8 cellular contexts compared by ENCODE assay signal in the genomic region with DNA sequence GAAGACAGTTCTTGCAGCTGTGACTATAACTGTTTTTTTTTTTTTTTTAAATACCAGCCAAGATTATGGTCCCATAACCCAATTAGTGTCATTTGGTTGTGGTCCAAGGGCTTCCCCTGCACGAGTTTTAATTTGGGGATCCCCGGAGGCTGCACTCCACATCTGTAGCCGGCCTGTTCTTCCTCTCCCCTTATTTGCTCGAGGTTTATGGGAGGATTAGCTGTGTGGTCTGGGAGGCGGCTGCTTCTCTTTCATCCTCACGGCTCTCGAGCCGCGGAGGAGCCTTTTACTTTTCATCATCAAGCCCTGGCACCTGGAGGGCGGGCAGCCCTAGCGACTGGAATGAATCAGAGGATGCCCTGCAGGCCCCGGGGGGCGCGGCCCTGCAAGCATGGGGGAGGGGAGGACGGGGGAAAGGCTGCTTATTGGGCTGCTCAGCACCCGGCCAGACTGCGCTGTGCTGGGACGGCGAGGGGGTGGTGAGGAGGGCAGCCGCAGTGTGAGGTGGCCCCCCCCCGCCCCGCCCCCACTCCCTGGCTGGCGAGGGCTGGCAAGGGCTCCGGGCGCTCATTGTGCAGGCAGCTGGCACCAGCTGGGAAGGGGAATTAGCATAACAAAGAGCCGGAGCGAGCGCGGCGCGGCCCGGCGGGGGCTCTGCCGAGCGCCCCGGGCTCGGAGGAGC. TPM values are rescaled to one million over a fixed set of nuclear protein-coding genes. Genes with fewer than 3 reads are reported as not detected.
DNase-seq lines count a peak whose midpoint lies in the region; ATAC-seq and TF ChIP-seq lines count a peak whose summit lies in the region.

No MANE protein-coding gene starts in this region.

- 2% methylated on average over 10 to 17 of the region's 37 CpGs for WGBS in tibial nerve, 2 donors

- peaks cover 22% of the 10 kb centered on the region for H3K4me1 ChIP-seq in mucosa of descending colon (ENCODE audit: low read depth)
- H3K4me1 ChIP-seq in tibial nerve = peaks cover 0 to 31% (median 12%) of the 10 kb centered on the region in 4 donors

- H3K4me1 Mint-ChIP-seq in endothelial cell (ENCODE audit: unreplicated experiment) = peaks cover 14% of the 10 kb centered on the region

- H3K36me3 Mint-ChIP-seq in endothelial cell (ENCODE audit: low read depth, unreplicated experiment) = peaks cover 7% of the 10 kb centered on the region

- no peaks in the 10 kb centered on the region for H3K27me3 ChIP-seq in tibial nerve

- H3K27ac Mint-ChIP-seq in endothelial cell (ENCODE audit: unreplicated experiment) = peak overlapping the region; percentile 96

- no peak for TF ChIP-seq CTCF in endothelial cell (IDR thresholded peaks at IDR 0.05; ENCODE audit: unreplicated experiment)
- TF ChIP-seq CTCF in mucosa of descending colon (IDR thresholded peaks at IDR 0.05) = no peak
- TF ChIP-seq CTCF in tibial nerve (IDR thresholded peaks at IDR 0.05) = no peak

- peak overlapping the region; percentile 87 for H3K4me3 Mint-ChIP-seq in endothelial cell (ENCODE audit: unreplicated experiment)

- DNase-seq in ELR (ENCODE audit: low read depth) (peak; percentile 75), MV-4-11 (lab: John Stamatoyannopoulos, UW) (peak; percentile 38), endothelial cell (ENCODE audit: low spot score) (peak; percentile 69), mucosa of descending colon (peak; percentile 49 to 69 (median 66)), tibial nerve (ENCODE audit: low spot score in 2 of 2) (peak in 1 of 2 donors; percentile 17), KG1 (lab: John Stamatoyannopoulos, UW) (no peak)
- no peak for DNase-seq in effector CD8-positive, alpha-beta T cell (lab: John Stamatoyannopoulos, UW)

- H3K9me3 Mint-ChIP-seq in endothelial cell (ENCODE audit: unreplicated experiment) = no peaks in the 10 kb centered on the region

- H3K9me3 ChIP-seq in mucosa of descending colon (no peaks in the 10 kb centered on the region), tibial nerve (no peaks in the 10 kb centered on the region)

- intact Hi-C loops in mucosa of descending colon (cut with DNase I, micrococcal nuclease) = no loop called here

- peak overlapping the region in 3 of 4 donors; percentile 25 to 79 (median 54) for H3K27ac ChIP-seq in tibial nerve

- TF ChIP-seq POLR2A in tibial nerve (IDR thresholded peaks at IDR 0.05) = no peak

- no peak overlapping the region for H3K4me3 ChIP-seq in mucosa of descending colon
- peak overlapping the region; percentile 34 to 69 (median 48) for H3K4me3 ChIP-seq in tibial nerve

- H3K36me3 ChIP-seq in mucosa of descending colon (ENCODE audit: low read depth) = no peaks in the 10 kb centered on the region
- no peaks in the 10 kb centered on the region for H3K36me3 ChIP-seq in tibial nerve

- H3K27me3 Mint-ChIP-seq in endothelial cell (ENCODE audit: unreplicated experiment) = peaks cover 18% of the 10 kb centered on the region

- TF ChIP-seq EP300 in tibial nerve (IDR thresholded peaks at IDR 0.05) = no peak

- peak; percentile 82 for ATAC-seq in SK-N-SH treated with all-trans-retinoic acid at 6 μM for 48 hours
- peak; percentile 48 for ATAC-seq in mucosa of descending colon

TF ChIP-seq in SK-N-SH treated with all-trans-retinoic acid at 6 μM for 48 hours, 23 proteins besides CTCF, POLR2A, EP300 and RAD21:
- TF ChIP-seq ZFP3 (CRISPR knock-in tag; IDR thresholded peaks at IDR 0.05) = no peak
- no peak for TF ChIP-seq ZC3H10 (CRISPR knock-in tag; IDR thresholded peaks at IDR 0.05)
- TF ChIP-seq ZNF8 (CRISPR knock-in tag; IDR thresholded peaks at IDR 0.05) = no peak
- no peak for TF ChIP-seq TCF4 (CRISPR knock-in tag; IDR thresholded peaks at IDR 0.05; ENCODE audit: borderline replicate concordance)
- TF ChIP-seq SNAI2 (CRISPR knock-in tag; IDR thresholded peaks at IDR 0.05) = no peak
- TF ChIP-seq TOX (CRISPR knock-in tag; IDR thresholded peaks at IDR 0.05; ENCODE audit: borderline replicate concordance) = no peak
- TF ChIP-seq PATZ1 (CRISPR knock-in tag; IDR thresholded peaks at IDR 0.05; ENCODE audit: borderline replicate concordance) = 0 out of 2 replicates have a peak, but pooled peaks have one; percentile 32
- peak; percentile 93 for TF ChIP-seq ZNF70 (CRISPR knock-in tag; IDR thresholded peaks at IDR 0.05)
- no peak for TF ChIP-seq TSHZ2 (CRISPR knock-in tag; IDR thresholded peaks at IDR 0.05)
- TF ChIP-seq ESRRG (CRISPR knock-in tag; IDR thresholded peaks at IDR 0.05) = no peak
TF ChIP-seq in SK-N-SH treated with all-trans-retinoic acid at 6 μM for 48 hours: peak in this region for 2.

RNA-seq across cellular contexts. Expression of gene SERTAD4, which starts 18.5 kb away (rescaled TPM):
- total RNA-seq in endothelial cell (ENCODE audit: unreplicated experiment) (0.72 TPM), mucosa of descending colon (10 to 100 TPM in 1 of 3 donors, 1 to 10 TPM in 2; 4.2 to 17.1 (median 6.0) TPM), tibial nerve (1 to 10 TPM in 2 of 4 donors, under 1 TPM in 2; 0.60 to 1.7 (median 1.0) TPM)

Comparison
In these comparisons a context has a peak if more than half of its experiments do, and no peak if none do; other contexts are left out.
1. DNase-seq: peak in ELR (single experiment), MV-4-11 (single experiment), endothelial cell (single experiment) and mucosa of descending colon (3 of 3); none in KG1 (single experiment) and effector CD8-positive, alpha-beta T cell (single experiment).